In the genomic region with DNA sequence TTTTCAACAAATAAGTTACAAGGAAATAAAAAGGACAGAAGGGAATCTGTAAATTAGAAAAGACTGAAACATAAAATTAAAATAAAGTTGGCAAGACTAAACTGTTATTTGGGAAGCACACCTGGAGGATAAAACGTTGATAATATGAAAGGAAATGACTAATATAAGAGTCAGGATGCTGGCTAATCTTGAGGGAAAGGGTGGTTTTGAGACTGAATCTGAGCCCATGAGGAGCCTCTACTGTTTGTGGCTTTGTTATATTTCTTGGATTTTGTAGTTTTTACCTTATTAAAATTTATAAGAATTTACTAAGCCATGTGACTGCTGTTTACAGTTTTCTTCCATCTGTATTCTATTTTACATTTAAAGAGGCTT, we compare ENCODE assay signal across 21 cellular contexts.
"Had no signal": no experiment of that assay in that cellular context is flagged by ENCODE, and none has a peak within 500 bp of the region (broad histone marks: within the 10 kb centered on the region; RNA-seq: fewer than 3 reads in every experiment).

No MANE protein-coding gene starts in this region.

- H3K27me3 ChIP-seq: adrenal gland, ascending aorta, heart left ventricle, left lung, sigmoid colon, testis, uterus had no signal

- H3K4me1 Mint-ChIP-seq: activated T-helper 17 cell treated with anti-CD3 and anti-CD28 coated beads, Interleukin-2, amount 50 U/mL, for 72 hours; naive thymus-derived CD8-positive, alpha-beta T cell; stimulated activated naive B cell treated with anti-CD40 and anti-IgM and Interleukin-4, amounts not matched to agents 10 μg/mL and 1 μg/mL and 100 μg/mL, for 72 hours had no signal

- H3K4me3 ChIP-seq: adrenal gland, ascending aorta, coronary artery, heart left ventricle, left lung, lung, sigmoid colon, testis, uterus had no signal

- H3K36me3 Mint-ChIP-seq: activated naive CD8-positive, alpha-beta T cell; naive thymus-derived CD8-positive, alpha-beta T cell; stimulated activated naive B cell treated with anti-CD40 and anti-IgM and Interleukin-4, amounts not matched to agents 10 μg/mL and 1 μg/mL and 100 μg/mL, for 72 hours had no signal

- H3K9me3 ChIP-seq: adrenal gland, ascending aorta, heart left ventricle, left lung, sigmoid colon, testis, uterus had no signal

- ATAC-seq: activated T-helper 17 cell treated with anti-CD3 and anti-CD28 coated beads, Interleukin-2, amount 50 U/mL, for 72 hours; left lung; naive thymus-derived CD8-positive, alpha-beta T cell; stimulated activated naive B cell treated with anti-CD40 and anti-IgM and Interleukin-4, amounts not matched to agents 10 μg/mL and 1 μg/mL and 100 μg/mL, for 72 hours had no signal

- H3K27ac Mint-ChIP-seq: activated naive CD8-positive, alpha-beta T cell; activated T-cell treated with anti-CD3 and anti-CD28 coated beads, Interleukin-2, amount 50 U/mL, for 24 hours; activated T-helper 17 cell treated with anti-CD3 and anti-CD28 coated beads, Interleukin-2, amount 50 U/mL, for 72 hours; naive thymus-derived CD8-positive, alpha-beta T cell; stimulated activated naive B cell treated with anti-CD40 and anti-IgM and Interleukin-4, amounts not matched to agents 10 μg/mL and 1 μg/mL and 100 μg/mL, for 72 hours had no signal

- DNase-seq: activated CD8-positive, alpha-beta memory T cell treated with anti-CD3 and anti-CD28 coated beads for 24 hours; activated CD8-positive, alpha-beta memory T cell treated with anti-CD3 and anti-CD28 coated beads, Interleukin-2, amount 50 U/mL, for 4 hours; activated T-cell treated with anti-CD3 and anti-CD28 coated beads, Interleukin-2, amount 50 U/mL, for 24 hours; adrenal gland; cerebellar nuclear complex; heart left ventricle; left lung; naive thymus-derived CD8-positive, alpha-beta T cell; sigmoid colon; stimulated activated CD4-positive, alpha-beta T cell treated with anti-CD3 and anti-CD28 coated beads, Interleukin-2, amount 100 ng/mL, for 48 hours; stimulated activated CD8-positive, alpha-beta memory T cell treated with anti-CD3 and anti-CD28 coated beads, Interleukin-4, amount 100 ng/mL, for 48 hours; stimulated activated naive B cell treated with anti-CD40 and anti-IgM and Interleukin-4, amounts not matched to agents 10 μg/mL and 1 μg/mL and 100 μg/mL, for 72 hours; T-helper 9 cell; testis; trophoblast cell; uterus had no signal

- H3K4me3 Mint-ChIP-seq: activated naive CD8-positive, alpha-beta T cell; activated T-cell treated with anti-CD3 and anti-CD28 coated beads, Interleukin-2, amount 50 U/mL, for 24 hours; activated T-helper 17 cell treated with anti-CD3 and anti-CD28 coated beads, Interleukin-2, amount 50 U/mL, for 72 hours; naive thymus-derived CD8-positive, alpha-beta T cell; stimulated activated naive B cell treated with anti-CD40 and anti-IgM and Interleukin-4, amounts not matched to agents 10 μg/mL and 1 μg/mL and 100 μg/mL, for 72 hours had no signal

- H3K9me3 Mint-ChIP-seq: stimulated activated naive B cell treated with anti-CD40 and anti-IgM and Interleukin-4, amounts not matched to agents 10 μg/mL and 1 μg/mL and 100 μg/mL, for 72 hours had no signal

- H3K27me3 Mint-ChIP-seq: activated naive CD8-positive, alpha-beta T cell; activated T-cell treated with anti-CD3 and anti-CD28 coated beads, Interleukin-2, amount 50 U/mL, for 24 hours; activated T-helper 17 cell treated with anti-CD3 and anti-CD28 coated beads, Interleukin-2, amount 50 U/mL, for 72 hours; naive thymus-derived CD8-positive, alpha-beta T cell; stimulated activated naive B cell treated with anti-CD40 and anti-IgM and Interleukin-4, amounts not matched to agents 10 μg/mL and 1 μg/mL and 100 μg/mL, for 72 hours had no signal

- H3K4me1 ChIP-seq: adrenal gland, ascending aorta, heart left ventricle, left lung, testis, uterus had no signal

- H3K27ac ChIP-seq: adrenal gland, ascending aorta, coronary artery, heart left ventricle, left lung, sigmoid colon, testis, uterus had no signal

- H3K36me3 ChIP-seq: adrenal gland, ascending aorta, heart left ventricle, left lung, sigmoid colon, uterus had no signal
